Comparison of ENCODE assay signal across 14 cellular contexts in genomic region chr21:32572574-32573420, GRCh38. TPM values are rescaled to one million over a fixed set of nuclear protein-coding genes. Genes with fewer than 3 reads are reported as not detected.
A peak's percentile ranks its signal among the peaks of the same experiment; 100 is the strongest.
DNase-seq lines count a peak whose midpoint lies in the region; ATAC-seq, FAIRE-seq and TF ChIP-seq lines count a peak whose summit lies in the region.
"Had no signal": no experiment of that assay in that cellular context is flagged by ENCODE, and none has a peak within 500 bp of the region (broad histone marks: within the 10 kb centered on the region; RNA-seq: fewer than 3 reads in every experiment).

No MANE protein-coding gene starts in this region.

- BruUV-seq in K562 (replicated peaks; lab: Mats Ljungman, UMichigan): no TSS peak

- POLR2A ChIA-PET in K562 (lab: Yijun Ruan, JAX): interaction anchor here (0.6 to 1.0 kb wide), 3 partner anchors 16 to 609 kb away, joined by 3 read pairs; no protein-coding TSS in a partner anchor

- H3K27ac ChIP-seq in K562 (ENCODE audit: extremely low read depth, low read depth, low read length) (no peak overlapping the region), osteoblast (ENCODE audit: low read depth, low read length) (no peak overlapping the region)
- H3K27ac ChIP-seq: ascending aorta had no signal

- H4K20me1 ChIP-seq in K562 (replicated peaks; ENCODE audit: control insufficient read depth, insufficient read depth, low read length): no peaks in the 10 kb centered on the region
- H4K20me1 ChIP-seq in osteoblast (ENCODE audit: insufficient read depth, low read length): no peaks in the 10 kb centered on the region

- H3K27me3 ChIP-seq in K562 (ENCODE audit: control insufficient read depth in 2 of 2, insufficient read depth in 2 of 2, low read length in 2 of 2) (peaks cover 29 to 39% of the 10 kb centered on the region in 2 experiments), osteoblast (ENCODE audit: insufficient read depth, low read length) (peaks cover 28% of the 10 kb centered on the region)
- H3K27me3 ChIP-seq: ascending aorta had no signal

- DNase-seq in DMS79 treated with DMSO at 0.1 percent for 48 hours (lab: John Stamatoyannopoulos, UW): peak; percentile 68
- peak; percentile 54 for DNase-seq in NCI-H2107 (lab: John Stamatoyannopoulos, UW)
- DNase-seq in K562 (ENCODE audit: extremely low read depth in 1 of 4, low spot score in 3 of 4): peak in 3 of 4 experiments; percentile 41 to 76 (median 42)
- no peak for DNase-seq in osteoblast (ENCODE audit: insufficient read length, low spot score, missing footprints)
- no peak for DNase-seq in activated effector memory CD4-positive, alpha-beta T cell treated with Interleukin-2 at 50 U/mL for 16 hours
- no peak for DNase-seq in G401 (ENCODE audit: low spot score)
- DNase-seq: CD4-positive, CD25-positive, alpha-beta regulatory T cell; foreskin melanocyte; HFFc6; stimulated activated CD4-positive, alpha-beta T cell treated with anti-CD3 and anti-CD28 coated beads, Interleukin-4, amount 100 ng/mL, for 4 hours; stimulated activated naive CD4-positive, alpha-beta T cell treated with Interleukin-2 at 50 U/mL for 16 hours had no signal

- ATAC-seq in K562: peak; percentile 69
- ATAC-seq in HG03432 (IDR thresholded peaks at IDR 0.05; ENCODE audit: unreplicated experiment): no peak

- peak overlapping the region; percentile 96 for H2AFZ ChIP-seq in K562 (ENCODE audit: low read depth, low read length)
- peak overlapping the region; percentile 57 for H2AFZ ChIP-seq in osteoblast (ENCODE audit: low read length)

- FAIRE-seq in K562 (lab: Jason Lieb, UNC): peak; percentile 86
- FAIRE-seq: islet of Langerhans had no signal

- TF ChIP-seq POLR2A in K562 (conservative IDR thresholded peaks at IDR 0.05): no peak

- H3K9ac ChIP-seq in K562 (ENCODE audit: insufficient read depth in 1 of 2, low read depth in 2 of 2, low read length in 2 of 2): peak overlapping the region in 1 of 2 experiments; percentile 79; a peak in 2 of 4 replicates

- H3K79me2 ChIP-seq in K562 (ENCODE audit: control insufficient read depth, insufficient read depth, low read length) (no peaks in the 10 kb centered on the region), osteoblast (ENCODE audit: insufficient read depth, low read length) (no peaks in the 10 kb centered on the region)

- no peaks in the 10 kb centered on the region for H3K9me1 ChIP-seq in K562 (ENCODE audit: control insufficient read depth, insufficient read depth, low read length)

- intact Hi-C loops in K562 (cut with micrococcal nuclease): no loop called here

- no peak overlapping the region for H3K4me3 ChIP-seq in K562
- H3K4me3 ChIP-seq in osteoblast (ENCODE audit: insufficient read depth, low read length): no peak overlapping the region
- H3K4me3 ChIP-seq: ascending aorta had no signal

- no peaks in the 10 kb centered on the region for H3K36me3 ChIP-seq in K562 (ENCODE audit: control insufficient read depth, insufficient read depth, low read length)
- no peaks in the 10 kb centered on the region for H3K36me3 ChIP-seq in osteoblast (ENCODE audit: insufficient read depth, low read length)
- H3K36me3 ChIP-seq: ascending aorta had no signal

- CTCF ChIA-PET in K562 (lab: Yijun Ruan, JAX; ENCODE audit: low intra/inter-chr PET ratio): no interaction called here

- no peak for TF ChIP-seq EP300 in K562 (IDR thresholded peaks at IDR 0.05; ENCODE audit: low read length)

- H3K9me3 ChIP-seq in K562 (replicated peaks; ENCODE audit: control insufficient read depth, insufficient read depth, low read depth, low read length) (no peaks in the 10 kb centered on the region), osteoblast (ENCODE audit: low read depth, low read length) (no peaks in the 10 kb centered on the region)
- H3K9me3 ChIP-seq: ascending aorta had no signal

- H3K4me1 ChIP-seq in K562 (replicated peaks in 1 of 2; ENCODE audit: control insufficient read depth in 2 of 2, insufficient read depth in 2 of 2, low read length in 2 of 2): peaks cover 13 to 18% of the 10 kb centered on the region in 2 experiments; a peak in 4 of 5 replicates
- peaks cover 12% of the 10 kb centered on the region for H3K4me1 ChIP-seq in osteoblast (ENCODE audit: insufficient read depth, low read length)

- in situ Hi-C loops in K562 (cut with MboI) (loop anchor here (5.0 kb wide), 1 partner anchor 165 kb away; no protein-coding TSS in a partner anchor), G401 (cut with HindIII; ENCODE audit: low sequenced_read_pairs) (no loop called here)

- H3K4me2 ChIP-seq in K562 (ENCODE audit: insufficient read depth, low read length): peak overlapping the region; percentile 77
- H3K4me2 ChIP-seq in osteoblast (ENCODE audit: insufficient read depth, low read length): peak overlapping the region; percentile 38

- TF ChIP-seq RAD21 in K562 (CRISPR knock-in tag; conservative IDR thresholded peaks at IDR 0.05 in 1 of 2, IDR thresholded peaks at IDR 0.05 in 1 of 2): no peak

- 22% methylated on average over 25 of the region's 25 CpGs for WGBS in K562 (ENCODE audit: insufficient coverage, low coverage, missing lambda C conversion rate)

- TF ChIP-seq CTCF in K562 (IDR thresholded peaks at IDR 0.05 in 2 of 3, conservative IDR thresholded peaks at IDR 0.05 in 1 of 3; ENCODE audit: insufficient read depth in 2 of 3, low read depth in 1 of 3, low read length in 3 of 3) (no peak), osteoblast (IDR thresholded peaks at IDR 0.05; ENCODE audit: extremely low read depth, low read depth, low read length) (no peak)

TF ChIP-seq in K562, 482 proteins besides CTCF, POLR2A, EP300 and RAD21 (continues in another document):
- TF ChIP-seq ATF1 (CRISPR knock-in tag; IDR thresholded peaks at IDR 0.05) (peak; percentile 43), ATF1 (tag; IDR thresholded peaks at IDR 0.05) (peak; percentile 52; the same call in 1 of the 2 replicates), PHF20 (IDR thresholded peaks at IDR 0.05; ENCODE audit: partially characterized antibody) (no peak), CEBPG (CRISPR knock-in tag; IDR thresholded peaks at IDR 0.05) (no peak), CEBPG (tag; conservative IDR thresholded peaks at IDR 0.05 in 1 of 2, IDR thresholded peaks at IDR 0.05 in 1 of 2) (no peak), KLF1 (tag; IDR thresholded peaks at IDR 0.05) (0 out of 2 replicates have a peak, but pooled peaks have one; percentile 33), ZBTB26 (CRISPR knock-in tag; IDR thresholded peaks at IDR 0.05) (no peak), ZNF57 (CRISPR knock-in tag; IDR thresholded peaks at IDR 0.05) (no peak), CREM (IDR thresholded peaks at IDR 0.05; ENCODE audit: low read depth) (peak; percentile 65)

RNA-seq across cellular contexts. Expression of gene TCP10L, which starts 12.5 kb away (rescaled TPM):
- 0.30 and 0.55 TPM in 2 replicates for total RNA-seq in K562 (2011; cell fraction: chromatin; rRNA removed; ENCODE audit: low replicate concordance)
- total RNA-seq in K562 (2011; cell fraction: nucleolus; rRNA removed): not detected in 2 replicates
- 0.37 TPM in 1 of 2 replicates, not detected in the other for total RNA-seq in K562 (2011; cell fraction: nucleoplasm; rRNA removed)
- total RNA-seq in K562 (2014; rRNA removed) (1.2 TPM in 1 of 2 replicates, not detected in the other), K562 (2014; rRNA removed; fragmentation: Illumina TruSeq; extraction: Trizol) (0.77 and 0.91 TPM in 2 replicates), K562 (2015; rRNA removed; fragmentation: Illumina TruSeq; extraction: Trizol) (0.53 and 0.87 TPM in 2 replicates), K562 (2021) (0.49 and 0.58 TPM in 2 replicates), osteoblast (0.72 TPM in 1 of 2 replicates, not detected in the other)
- polyA plus RNA-seq in K562 (2011; rRNA removed) (0.19 and 0.38 TPM in 2 replicates), K562 (2014; fragmentation: Illumina TruSeq; extraction: Trizol) (0.21 and 0.34 TPM in 2 replicates), K562 (2014; fragmentation: Nextera tagmentation; extraction: Ambion mirVana) (under 1 TPM; 0.56 to 0.68 TPM), K562 (2014; rRNA removed) (0.76 TPM in 1 of 2 replicates, not detected in the other)
- 0.18 and 0.22 TPM in 2 replicates for polyA plus RNA-seq in K562 (2011; cell fraction: cytosol; rRNA removed)
- polyA plus RNA-seq in K562 (2011; cell fraction: nucleus; rRNA removed): 0.25 TPM in 1 of 2 replicates, not detected in the other
- polyA plus RNA-seq in K562 (2012): 0.89 and 3.0 TPM in 2 replicates
- 0.39 TPM in 2 replicates for polyA minus RNA-seq in K562 (2011; rRNA and poly(A)+ RNA removed)
- polyA minus RNA-seq in K562 (2011; cell fraction: cytosol; rRNA and poly(A)+ RNA removed): not detected in 2 replicates
- polyA minus RNA-seq in K562 (2011; cell fraction: nucleus; rRNA and poly(A)+ RNA removed): 0.22 TPM in 1 of 2 replicates, not detected in the other
- 0.74 TPM in 1 of 2 replicates, not detected in the other for total RNA-seq in G401 (2014; rRNA removed; shearing (Covaris generic))

RNA-seq across cellular contexts. Expression of gene CFAP298, which starts 39.4 kb away (rescaled TPM):
- 50.0 and 58.7 TPM in 2 replicates for total RNA-seq in K562 (2011; cell fraction: chromatin; rRNA removed; ENCODE audit: low replicate concordance)
- 38.8 and 40.5 TPM in 2 replicates for total RNA-seq in K562 (2011; cell fraction: nucleolus; rRNA removed)
- 45.3 and 53.1 TPM in 2 replicates for total RNA-seq in K562 (2011; cell fraction: nucleoplasm; rRNA removed)
- 165 and 178 TPM in 2 replicates for total RNA-seq in K562 (2014; rRNA removed)
- 78.6 and 88.5 TPM in 2 replicates for total RNA-seq in K562 (2014; rRNA removed; fragmentation: Illumina TruSeq; extraction: Trizol)
- 86.3 and 90.5 TPM in 2 replicates for total RNA-seq in K562 (2015; rRNA removed; fragmentation: Illumina TruSeq; extraction: Trizol)
- 119 and 121 TPM in 2 replicates for total RNA-seq in K562 (2021)
- 61.8 and 70.0 TPM in 2 replicates for polyA plus RNA-seq in K562 (2011; rRNA removed)
- 36.8 and 74.4 TPM in 2 replicates for polyA plus RNA-seq in K562 (2011; cell fraction: cytosol; rRNA removed)
- 66.3 and 77.5 TPM in 2 replicates for polyA plus RNA-seq in K562 (2011; cell fraction: nucleus; rRNA removed)
- 96.3 and 133 TPM in 2 replicates for polyA plus RNA-seq in K562 (2012)
- polyA plus RNA-seq in K562 (2014; fragmentation: Illumina TruSeq; extraction: Trizol): 89.7 and 92.9 TPM in 2 replicates
- polyA plus RNA-seq in K562 (2014; fragmentation: Nextera tagmentation; extraction: Ambion mirVana): 10 to 100 TPM; 31.4 to 43.5 TPM
- 135 and 139 TPM in 2 replicates for polyA plus RNA-seq in K562 (2014; rRNA removed)
- polyA minus RNA-seq in K562 (2011; rRNA and poly(A)+ RNA removed): 23.8 and 24.0 TPM in 2 replicates
- polyA minus RNA-seq in K562 (2011; cell fraction: cytosol; rRNA and poly(A)+ RNA removed): 23.1 and 27.0 TPM in 2 replicates
- polyA minus RNA-seq in K562 (2011; cell fraction: nucleus; rRNA and poly(A)+ RNA removed): 15.8 and 23.3 TPM in 2 replicates
- 14.7 and 14.8 TPM in 2 replicates for total RNA-seq in osteoblast
- total RNA-seq in G401 (2014; rRNA removed; shearing (Covaris generic)): 60.0 and 83.8 TPM in 2 replicates

Comparison
In these comparisons a context has a peak if more than half of its experiments do, and no peak if none do; other contexts are left out.
1. DNase-seq: peak in DMS79 treated with DMSO at 0.1 percent for 48 hours (single experiment), NCI-H2107 (single experiment) and K562 (3 of 4); none in osteoblast (single experiment), activated effector memory CD4-positive, alpha-beta T cell treated with Interleukin-2 at 50 U/mL for 16 hours (single experiment) and G401 (single experiment).